In the genomic region with DNA sequence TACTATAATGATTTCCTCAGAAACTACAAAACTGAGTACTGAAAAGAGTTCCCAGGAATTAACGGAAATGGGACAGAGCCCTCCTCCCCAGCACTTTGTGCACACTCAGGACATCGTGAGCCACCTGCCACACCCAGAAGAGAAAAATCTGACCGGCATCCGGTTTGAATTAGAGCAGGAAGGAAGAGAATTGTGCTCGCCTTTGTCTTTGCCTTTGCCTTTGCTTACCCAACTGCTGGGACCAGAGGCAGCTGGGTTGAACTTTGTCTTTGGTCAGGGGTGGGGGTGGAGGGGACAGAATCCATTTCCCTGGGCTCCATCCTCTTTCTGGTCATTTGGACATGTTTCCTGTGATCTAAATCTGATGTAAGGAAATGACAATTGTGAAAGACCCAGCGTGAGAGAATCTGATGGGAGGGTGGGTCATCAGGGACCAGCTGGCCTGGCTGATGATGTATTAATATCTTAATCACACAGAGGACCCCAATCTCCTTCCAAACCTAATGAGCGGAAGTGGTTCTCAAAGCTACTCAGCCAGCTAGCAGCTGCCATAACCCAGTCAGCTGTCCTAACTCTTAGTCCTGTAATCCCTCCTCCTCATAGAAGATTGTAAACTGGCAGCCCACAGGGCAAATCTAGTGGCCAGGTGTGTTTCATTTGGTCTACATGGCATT, we compare ENCODE assay signal across 8 cellular contexts. TPM values are rescaled to one million over a fixed set of nuclear protein-coding genes. Genes with fewer than 3 reads are reported as not detected.
A peak's percentile ranks its signal among the peaks of the same experiment; 100 is the strongest.
DNase-seq lines count a peak whose midpoint lies in the region; ATAC-seq and TF ChIP-seq lines count a peak whose summit lies in the region.

No MANE protein-coding gene starts in this region.

- H4K8ac ChIP-seq in neuronal stem cell (ENCODE audit: low read depth, low read length) = no peak overlapping the region

- H3K4me1 ChIP-seq in CD8-positive, alpha-beta memory T cell (ENCODE audit: insufficient read depth, low read length) = peaks cover 32% of the 10 kb centered on the region
- peaks cover 25% of the 10 kb centered on the region for H3K4me1 ChIP-seq in OCI-LY1 (ENCODE audit: insufficient read depth, low read length, severe bottlenecking)
- H3K4me1 ChIP-seq in neuronal stem cell (ENCODE audit: control insufficient read depth in 2 of 2, insufficient read depth in 1 of 2, low read depth in 1 of 2, low read length in 2 of 2) = peaks cover 6 to 7% of the 10 kb centered on the region in 2 donors

- no peaks in the 10 kb centered on the region for H3K36me3 ChIP-seq in CD8-positive, alpha-beta memory T cell (ENCODE audit: insufficient read depth, low read length)
- H3K36me3 ChIP-seq in OCI-LY1 (ENCODE audit: insufficient read depth, low read length) (no peaks in the 10 kb centered on the region), neuronal stem cell (replicated peaks in 1 of 2; ENCODE audit: control insufficient read depth in 2 of 2, insufficient read depth in 2 of 2, low read length in 2 of 2) (peaks cover 0 to 14% of the 10 kb centered on the region in 2 donors)

- H2AK5ac ChIP-seq in neuronal stem cell (ENCODE audit: low read depth, low read length) = no peak overlapping the region

- no peak overlapping the region for H2BK15ac ChIP-seq in neuronal stem cell (ENCODE audit: low read length)

- H3K9me3 Mint-ChIP-seq in CD8-positive, alpha-beta memory T cell = no peaks in the 10 kb centered on the region

- TF ChIP-seq CTCF in OCI-LY1 (IDR thresholded peaks at IDR 0.05; ENCODE audit: low read length) = no peak

- H3K14ac ChIP-seq in neuronal stem cell (ENCODE audit: low read length) = no peak overlapping the region

- H2BK5ac ChIP-seq in neuronal stem cell (ENCODE audit: low read length) = no peak overlapping the region

- H3K27me3 Mint-ChIP-seq in CD8-positive, alpha-beta memory T cell = no peaks in the 10 kb centered on the region

- peak overlapping the region; percentile 89 to 96 (median 93) for H3K27ac Mint-ChIP-seq in CD8-positive, alpha-beta memory T cell

- POLR2A ChIA-PET in CD8-positive, alpha-beta memory T cell (lab: Charles Lee) = interaction anchor here (0.6 to 1.4 kb wide), 4 partner anchors 13 to 189 kb away, joined by 3 to 6 read pairs (median 4); a partner anchor contains a TSS

- peak overlapping the region; percentile 89; the same call in 1 of the 2 replicates for H3K4me2 ChIP-seq in OCI-LY1 (ENCODE audit: low read length)
- H3K4me2 ChIP-seq in neuronal stem cell (ENCODE audit: insufficient read depth, low read length, poor library complexity, severe bottlenecking) = no peak overlapping the region

- H3K4me1 Mint-ChIP-seq in CD8-positive, alpha-beta memory T cell = peaks cover 39 to 54% (median 46%) of the 10 kb centered on the region in 3 donors

- no CpG with 5 or more reads among the region's 7 CpGs for WGBS in neuronal stem cell (ENCODE audit: extremely low coverage in 2 of 2, insufficient read length in 2 of 2, insufficient replicate concordance in 1 of 2), 2 donors

- H3K4me3 Mint-ChIP-seq in CD8-positive, alpha-beta memory T cell = peak overlapping the region; percentile 82 to 96 (median 87)

- no peak overlapping the region for H2BK12ac ChIP-seq in neuronal stem cell (ENCODE audit: low read length)

- H3K27me3 ChIP-seq in CD8-positive, alpha-beta memory T cell (ENCODE audit: insufficient read depth, low read length, poor library complexity, severe bottlenecking) = no peaks in the 10 kb centered on the region
- no peaks in the 10 kb centered on the region for H3K27me3 ChIP-seq in OCI-LY1 (ENCODE audit: insufficient read depth, low read length)
- H3K27me3 ChIP-seq in neuronal stem cell (ENCODE audit: control insufficient read depth in 3 of 3, insufficient read depth in 3 of 3, low read depth in 1 of 3, low read length in 3 of 3) = no peaks in the 10 kb centered on the region

- no peak overlapping the region for H3K18ac ChIP-seq in neuronal stem cell (ENCODE audit: low read length)

- CTCF ChIA-PET in CD8-positive, alpha-beta memory T cell (lab: Charles Lee) = interaction anchor here (0.7 to 5.5 kb wide), 20 partner anchors 10 to 289 kb away, joined by 3 to 55 read pairs (median 5); a partner anchor contains a TSS

- no peaks in the 10 kb centered on the region for H3F3A ChIP-seq in OCI-LY1 (ENCODE audit: insufficient read depth, low read length)

- no peak overlapping the region for H3K23ac ChIP-seq in neuronal stem cell (ENCODE audit: low read depth, low read length, poor library complexity)

- no peak for ATAC-seq in HG02840 (IDR thresholded peaks at IDR 0.05; ENCODE audit: low FRiP score, unreplicated experiment)
- no peak for ATAC-seq in HG03280 (IDR thresholded peaks at IDR 0.05; ENCODE audit: unreplicated experiment)

- peak overlapping the region; percentile 47; the same call in 1 of the 2 replicates for H3K9ac ChIP-seq in OCI-LY1 (ENCODE audit: low read length)
- H3K9ac ChIP-seq in neuronal stem cell (ENCODE audit: low read depth, low read length, poor library complexity) = no peak overlapping the region

- H3K79me2 ChIP-seq in OCI-LY1 (ENCODE audit: insufficient read depth, low read length) = peaks cover 4% of the 10 kb centered on the region; the same call in 1 of the 2 replicates

- peak in 1 of 5 donors; percentile 8 for DNase-seq in CD8-positive, alpha-beta memory T cell
- DNase-seq in dermis microvascular lymphatic vessel endothelial cell (ENCODE audit: low read depth in 2 of 2) (peak; percentile 92 to 95), neuronal stem cell (ENCODE audit: low spot score) (no peak), C1 segment of cervical spinal cord (lab: John Stamatoyannopoulos, UW) (no peak)
- no peak for DNase-seq in stimulated activated CD8-positive, alpha-beta memory T cell treated with anti-CD3 and anti-CD28 coated beads, Interleukin-4, amount 100 ng/mL, for 48 hours

- no peak overlapping the region for H3K27ac ChIP-seq in CD8-positive, alpha-beta memory T cell (ENCODE audit: low read depth, low read length)
- H3K27ac ChIP-seq in OCI-LY1 (ENCODE audit: low read depth, low read length, poor library complexity, severe bottlenecking) = peak overlapping the region; percentile 46
- H3K27ac ChIP-seq in neuronal stem cell (replicated peaks; ENCODE audit: low read length) = no peak overlapping the region

- peaks cover 0 to 10% (median 0%) of the 10 kb centered on the region in 3 donors for H3K36me3 Mint-ChIP-seq in CD8-positive, alpha-beta memory T cell

- H3K4me3 ChIP-seq in CD8-positive, alpha-beta memory T cell (ENCODE audit: low read length) = peak overlapping the region; percentile 93
- peak overlapping the region; percentile 93 for H3K4me3 ChIP-seq in OCI-LY1 (ENCODE audit: low read depth, low read length, poor library complexity, severe bottlenecking)
- H3K4me3 ChIP-seq in neuronal stem cell (ENCODE audit: low read length in 2 of 2) = no peak overlapping the region

- H3K79me1 ChIP-seq in neuronal stem cell (ENCODE audit: low read depth, low read length) = peaks cover 3% of the 10 kb centered on the region

- no peak overlapping the region for H4K91ac ChIP-seq in neuronal stem cell (ENCODE audit: low read depth, low read length, poor library complexity)

- H3K4ac ChIP-seq in neuronal stem cell (ENCODE audit: low read length) = no peak overlapping the region

- peak overlapping the region; percentile 80; the same call in 1 of the 2 replicates for H2AFZ ChIP-seq in OCI-LY1 (ENCODE audit: low read length)
- H2AFZ ChIP-seq in neuronal stem cell (ENCODE audit: low read length) = peak overlapping the region; percentile 90

- no peaks in the 10 kb centered on the region for H4K20me1 ChIP-seq in OCI-LY1 (ENCODE audit: insufficient read depth, low read length)

- H3K9me2 ChIP-seq in OCI-LY1 (ENCODE audit: low read depth, low read length) = no peaks in the 10 kb centered on the region

- H2BK120ac ChIP-seq in neuronal stem cell (ENCODE audit: low read depth, low read length) = no peak overlapping the region

- no peaks in the 10 kb centered on the region for H3K9me3 ChIP-seq in CD8-positive, alpha-beta memory T cell (ENCODE audit: low read length)
- H3K9me3 ChIP-seq in OCI-LY1 (ENCODE audit: low read length) (no peaks in the 10 kb centered on the region), neuronal stem cell (replicated peaks in 1 of 2; ENCODE audit: control insufficient read depth in 2 of 2, insufficient read depth in 1 of 2, low read depth in 1 of 2, low read length in 2 of 2) (no peaks in the 10 kb centered on the region)

RNA-seq across cellular contexts. Expression of a gene that starts 1.1 kb away (rescaled TPM):
- 10 to 100 TPM; 25.1 to 27.7 TPM for total RNA-seq in CD8-positive, alpha-beta memory T cell
- polyA plus RNA-seq in CD8-positive, alpha-beta memory T cell = 19.0 TPM
- 75.9 and 78.9 TPM in 2 replicates for total RNA-seq in dermis microvascular lymphatic vessel endothelial cell
- polyA plus RNA-seq in neuronal stem cell (2013, experiment 1 of 2) = 27.2 TPM
- polyA plus RNA-seq in neuronal stem cell (2013, experiment 2 of 2) = 24.6 TPM

RNA-seq across cellular contexts. Expression of a gene that starts 51.0 kb away (rescaled TPM):
- total RNA-seq in CD8-positive, alpha-beta memory T cell = 10 to 100 TPM; 28.1 to 30.5 TPM
- 23.7 TPM for polyA plus RNA-seq in CD8-positive, alpha-beta memory T cell
- total RNA-seq in dermis microvascular lymphatic vessel endothelial cell = 25.8 and 39.3 TPM in 2 replicates
- 18.5 TPM for polyA plus RNA-seq in neuronal stem cell (2013, experiment 1 of 2)
- polyA plus RNA-seq in neuronal stem cell (2013, experiment 2 of 2) = 18.0 TPM

Comparison
In these comparisons a context has a peak if more than half of its experiments do, and no peak if none do; other contexts are left out.
1. DNase-seq: peak in dermis microvascular lymphatic vessel endothelial cell (2 of 2); none in neuronal stem cell (single experiment), stimulated activated CD8-positive, alpha-beta memory T cell treated with anti-CD3 and anti-CD28 coated beads, Interleukin-4, amount 100 ng/mL, for 48 hours (single experiment) and C1 segment of cervical spinal cord (0 of 14).
2. H3K4me3 ChIP-seq: peak in CD8-positive, alpha-beta memory T cell (single experiment) and OCI-LY1 (single experiment); none in neuronal stem cell (0 of 2).